ENCODE assay signal across 27 cellular contexts in genomic region chr2:241582806-241583205, GRCh38. TPM values are rescaled to one million over a fixed set of nuclear protein-coding genes. Genes with fewer than 3 reads are reported as not detected.
"Had no signal": no experiment of that assay in that cellular context is flagged by ENCODE, and none has a peak within 500 bp of the region (broad histone marks: within the 10 kb centered on the region; RNA-seq: fewer than 3 reads in every experiment).

No MANE protein-coding gene starts in this region.

- H3K9ac ChIP-seq: KMS-11 had no signal

- DNase-seq: activated CD4-positive, alpha-beta memory T cell treated with anti-CD3 and anti-CD28 coated beads, Interleukin-2, amount 10 ng/mL, durations not matched to agents 7 days and 5 days; activated CD4-positive, alpha-beta T cell treated with anti-CD3 and anti-CD28 coated beads for 36 hours; activated CD4-positive, alpha-beta T cell treated with anti-CD3 and anti-CD28 coated beads, Interleukin-2, amount 50 U/mL, for 1 hour; activated gamma-delta T cell; activated naive CD4-positive, alpha-beta T cell treated with anti-CD3 and anti-CD28 coated beads for 36 hours; activated T-cell treated with anti-CD3 and anti-CD28 coated beads for 4 hours; activated T-cell treated with anti-CD3 and anti-CD28 coated beads, Interleukin-2, amount 50 U/mL, for 48 hours; brain microvascular endothelial cell; MG63; NCI-H1105; NCI-H1436; NCI-H1694 treated with DMSO at 0.1 percent for 48 hours; NCI-H2029 treated with DMSO at 0.1 percent for 48 hours; NCI-H345; NCI-H510A; NCI-H526 treated with DMSO at 0.1 percent for 48 hours; NCI-H82; RPMI8226; T-cell; WERI-Rb-1 had no signal

- H3K4me3 Mint-ChIP-seq: activated CD4-positive, alpha-beta memory T cell treated with anti-CD3 and anti-CD28 coated beads, Interleukin-2, amount 10 ng/mL, durations not matched to agents 7 days and 5 days; activated CD4-positive, alpha-beta T cell treated with anti-CD3 and anti-CD28 coated beads for 36 hours; activated naive CD4-positive, alpha-beta T cell treated with anti-CD3 and anti-CD28 coated beads for 36 hours; activated naive CD8-positive, alpha-beta T cell; activated T-helper 17 cell treated with anti-CD3 and anti-CD28 coated beads, Interleukin-2, amount 50 U/mL, for 72 hours; T-cell had no signal

- H3K4me3 ChIP-seq: cardiac muscle cell, MG63, SK-N-MC had no signal

- H3K27me3 ChIP-seq: brain microvascular endothelial cell, cardiac muscle cell, MG63 had no signal

- H3K4me2 ChIP-seq: KMS-11 had no signal

- H3K27ac ChIP-seq: brain microvascular endothelial cell, cardiac muscle cell, KMS-11, SK-N-MC, WERI-Rb-1 had no signal

- H3K27me3 Mint-ChIP-seq: activated CD4-positive, alpha-beta memory T cell treated with anti-CD3 and anti-CD28 coated beads, Interleukin-2, amount 10 ng/mL, durations not matched to agents 7 days and 5 days; activated CD4-positive, alpha-beta T cell treated with anti-CD3 and anti-CD28 coated beads for 36 hours; activated naive CD8-positive, alpha-beta T cell; activated T-helper 17 cell treated with anti-CD3 and anti-CD28 coated beads, Interleukin-2, amount 50 U/mL, for 72 hours; T-cell had no signal

- H3K27ac Mint-ChIP-seq: activated CD4-positive, alpha-beta memory T cell treated with anti-CD3 and anti-CD28 coated beads, Interleukin-2, amount 10 ng/mL, durations not matched to agents 7 days and 5 days; activated CD4-positive, alpha-beta T cell treated with anti-CD3 and anti-CD28 coated beads for 36 hours; activated naive CD4-positive, alpha-beta T cell treated with anti-CD3 and anti-CD28 coated beads for 36 hours; activated T-helper 17 cell treated with anti-CD3 and anti-CD28 coated beads, Interleukin-2, amount 50 U/mL, for 72 hours; T-cell had no signal

- H3K4me1 Mint-ChIP-seq: activated CD4-positive, alpha-beta memory T cell treated with anti-CD3 and anti-CD28 coated beads, Interleukin-2, amount 10 ng/mL, durations not matched to agents 7 days and 5 days; activated CD4-positive, alpha-beta T cell treated with anti-CD3 and anti-CD28 coated beads for 36 hours; activated T-helper 17 cell treated with anti-CD3 and anti-CD28 coated beads, Interleukin-2, amount 50 U/mL, for 72 hours; T-cell had no signal

- ATAC-seq: activated CD4-positive, alpha-beta T cell treated with anti-CD3 and anti-CD28 coated beads for 36 hours; activated T-helper 17 cell treated with anti-CD3 and anti-CD28 coated beads, Interleukin-2, amount 50 U/mL, for 72 hours; Right ventricle myocardium inferior; T-cell had no signal

RNA-seq across cellular contexts. Expression of gene BOK, which starts 24.3 kb away (rescaled TPM):
- total RNA-seq: activated naive CD4-positive, alpha-beta T cell treated with anti-CD3 and anti-CD28 coated beads for 36 hours; OCI-LY7 had no signal
